In the genomic region with DNA sequence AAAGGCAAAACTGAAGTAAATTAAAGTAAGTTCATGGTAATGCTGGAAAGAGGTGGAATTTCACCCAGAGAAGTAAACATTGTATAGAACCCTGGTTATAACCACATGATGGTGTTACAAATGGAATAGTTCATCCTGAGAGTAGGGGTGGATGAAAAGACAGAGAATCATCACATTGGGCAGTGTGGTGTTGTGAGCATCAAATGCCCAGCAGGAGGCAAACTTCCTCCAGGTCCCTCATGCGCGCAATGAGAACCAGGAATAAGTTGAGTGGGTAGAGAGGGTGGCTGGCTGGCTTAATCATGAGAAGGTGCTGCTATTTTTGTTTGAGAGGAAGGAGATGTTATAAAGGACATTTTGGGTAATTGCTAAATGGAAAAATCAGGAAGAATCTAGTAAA, we compare ENCODE assay signal across 2 cellular contexts.
TF ChIP-seq lines count a peak whose summit lies in the region.

No MANE protein-coding gene starts in this region.

TF ChIP-seq in GM23338, 12 proteins besides CTCF, POLR2A, EP300 and RAD21 (continued from another document):
- TF ChIP-seq, protein P1, sequence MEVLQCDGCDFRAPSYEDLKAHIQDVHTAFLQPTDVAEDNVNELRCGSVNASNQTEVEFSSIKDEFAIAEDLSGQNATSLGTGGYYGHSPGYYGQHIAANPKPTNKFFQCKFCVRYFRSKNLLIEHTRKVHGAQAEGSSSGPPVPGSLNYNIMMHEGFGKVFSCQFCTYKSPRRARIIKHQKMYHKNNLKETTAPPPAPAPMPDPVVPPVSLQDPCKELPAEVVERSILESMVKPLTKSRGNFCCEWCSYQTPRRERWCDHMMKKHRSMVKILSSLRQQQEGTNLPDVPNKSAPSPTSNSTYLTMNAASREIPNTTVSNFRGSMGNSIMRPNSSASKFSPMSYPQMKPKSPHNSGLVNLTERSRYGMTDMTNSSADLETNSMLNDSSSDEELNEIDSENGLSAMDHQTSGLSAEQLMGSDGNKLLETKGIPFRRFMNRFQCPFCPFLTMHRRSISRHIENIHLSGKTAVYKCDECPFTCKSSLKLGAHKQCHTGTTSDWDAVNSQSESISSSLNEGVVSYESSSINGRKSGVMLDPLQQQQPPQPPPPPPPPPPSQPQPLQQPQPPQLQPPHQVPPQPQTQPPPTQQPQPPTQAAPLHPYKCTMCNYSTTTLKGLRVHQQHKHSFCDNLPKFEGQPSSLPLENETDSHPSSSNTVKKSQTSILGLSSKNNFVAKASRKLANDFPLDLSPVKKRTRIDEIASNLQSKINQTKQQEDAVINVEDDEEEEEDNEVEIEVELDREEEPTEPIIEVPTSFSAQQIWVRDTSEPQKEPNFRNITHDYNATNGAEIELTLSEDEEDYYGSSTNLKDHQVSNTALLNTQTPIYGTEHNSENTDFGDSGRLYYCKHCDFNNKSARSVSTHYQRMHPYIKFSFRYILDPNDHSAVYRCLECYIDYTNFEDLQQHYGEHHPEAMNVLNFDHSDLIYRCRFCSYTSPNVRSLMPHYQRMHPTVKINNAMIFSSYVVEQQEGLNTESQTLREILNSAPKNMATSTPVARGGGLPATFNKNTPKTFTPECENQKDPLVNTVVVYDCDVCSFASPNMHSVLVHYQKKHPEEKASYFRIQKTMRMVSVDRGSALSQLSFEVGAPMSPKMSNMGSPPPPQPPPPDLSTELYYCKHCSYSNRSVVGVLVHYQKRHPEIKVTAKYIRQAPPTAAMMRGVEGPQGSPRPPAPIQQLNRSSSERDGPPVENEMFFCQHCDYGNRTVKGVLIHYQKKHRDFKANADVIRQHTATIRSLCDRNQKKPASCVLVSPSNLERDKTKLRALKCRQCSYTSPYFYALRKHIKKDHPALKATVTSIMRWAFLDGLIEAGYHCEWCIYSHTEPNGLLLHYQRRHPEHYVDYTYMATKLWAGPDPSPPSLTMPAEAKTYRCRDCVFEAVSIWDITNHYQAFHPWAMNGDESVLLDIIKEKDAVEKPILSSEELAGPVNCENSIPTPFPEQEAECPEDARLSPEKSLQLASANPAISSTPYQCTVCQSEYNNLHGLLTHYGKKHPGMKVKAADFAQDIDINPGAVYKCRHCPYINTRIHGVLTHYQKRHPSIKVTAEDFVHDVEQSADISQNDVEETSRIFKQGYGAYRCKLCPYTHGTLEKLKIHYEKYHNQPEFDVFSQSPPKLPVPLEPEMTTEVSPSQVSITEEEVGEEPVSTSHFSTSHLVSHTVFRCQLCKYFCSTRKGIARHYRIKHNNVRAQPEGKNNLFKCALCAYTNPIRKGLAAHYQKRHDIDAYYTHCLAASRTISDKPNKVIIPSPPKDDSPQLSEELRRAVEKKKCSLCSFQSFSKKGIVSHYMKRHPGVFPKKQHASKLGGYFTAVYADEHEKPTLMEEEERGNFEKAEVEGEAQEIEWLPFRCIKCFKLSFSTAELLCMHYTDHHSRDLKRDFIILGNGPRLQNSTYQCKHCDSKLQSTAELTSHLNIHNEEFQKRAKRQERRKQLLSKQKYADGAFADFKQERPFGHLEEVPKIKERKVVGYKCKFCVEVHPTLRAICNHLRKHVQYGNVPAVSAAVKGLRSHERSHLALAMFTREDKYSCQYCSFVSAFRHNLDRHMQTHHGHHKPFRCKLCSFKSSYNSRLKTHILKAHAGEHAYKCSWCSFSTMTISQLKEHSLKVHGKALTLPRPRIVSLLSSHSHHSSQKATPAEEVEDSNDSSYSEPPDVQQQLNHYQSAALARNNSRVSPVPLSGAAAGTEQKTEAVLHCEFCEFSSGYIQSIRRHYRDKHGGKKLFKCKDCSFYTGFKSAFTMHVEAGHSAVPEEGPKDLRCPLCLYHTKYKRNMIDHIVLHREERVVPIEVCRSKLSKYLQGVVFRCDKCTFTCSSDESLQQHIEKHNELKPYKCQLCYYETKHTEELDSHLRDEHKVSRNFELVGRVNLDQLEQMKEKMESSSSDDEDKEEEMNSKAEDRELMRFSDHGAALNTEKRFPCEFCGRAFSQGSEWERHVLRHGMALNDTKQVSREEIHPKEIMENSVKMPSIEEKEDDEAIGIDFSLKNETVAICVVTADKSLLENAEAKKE (CRISPR knock-in tag; IDR thresholded peaks at IDR 0.05), result no peak

TF ChIP-seq in K562, 482 proteins besides CTCF, POLR2A, EP300 and RAD21 (continued from another document):
- TF ChIP-seq, protein P2, sequence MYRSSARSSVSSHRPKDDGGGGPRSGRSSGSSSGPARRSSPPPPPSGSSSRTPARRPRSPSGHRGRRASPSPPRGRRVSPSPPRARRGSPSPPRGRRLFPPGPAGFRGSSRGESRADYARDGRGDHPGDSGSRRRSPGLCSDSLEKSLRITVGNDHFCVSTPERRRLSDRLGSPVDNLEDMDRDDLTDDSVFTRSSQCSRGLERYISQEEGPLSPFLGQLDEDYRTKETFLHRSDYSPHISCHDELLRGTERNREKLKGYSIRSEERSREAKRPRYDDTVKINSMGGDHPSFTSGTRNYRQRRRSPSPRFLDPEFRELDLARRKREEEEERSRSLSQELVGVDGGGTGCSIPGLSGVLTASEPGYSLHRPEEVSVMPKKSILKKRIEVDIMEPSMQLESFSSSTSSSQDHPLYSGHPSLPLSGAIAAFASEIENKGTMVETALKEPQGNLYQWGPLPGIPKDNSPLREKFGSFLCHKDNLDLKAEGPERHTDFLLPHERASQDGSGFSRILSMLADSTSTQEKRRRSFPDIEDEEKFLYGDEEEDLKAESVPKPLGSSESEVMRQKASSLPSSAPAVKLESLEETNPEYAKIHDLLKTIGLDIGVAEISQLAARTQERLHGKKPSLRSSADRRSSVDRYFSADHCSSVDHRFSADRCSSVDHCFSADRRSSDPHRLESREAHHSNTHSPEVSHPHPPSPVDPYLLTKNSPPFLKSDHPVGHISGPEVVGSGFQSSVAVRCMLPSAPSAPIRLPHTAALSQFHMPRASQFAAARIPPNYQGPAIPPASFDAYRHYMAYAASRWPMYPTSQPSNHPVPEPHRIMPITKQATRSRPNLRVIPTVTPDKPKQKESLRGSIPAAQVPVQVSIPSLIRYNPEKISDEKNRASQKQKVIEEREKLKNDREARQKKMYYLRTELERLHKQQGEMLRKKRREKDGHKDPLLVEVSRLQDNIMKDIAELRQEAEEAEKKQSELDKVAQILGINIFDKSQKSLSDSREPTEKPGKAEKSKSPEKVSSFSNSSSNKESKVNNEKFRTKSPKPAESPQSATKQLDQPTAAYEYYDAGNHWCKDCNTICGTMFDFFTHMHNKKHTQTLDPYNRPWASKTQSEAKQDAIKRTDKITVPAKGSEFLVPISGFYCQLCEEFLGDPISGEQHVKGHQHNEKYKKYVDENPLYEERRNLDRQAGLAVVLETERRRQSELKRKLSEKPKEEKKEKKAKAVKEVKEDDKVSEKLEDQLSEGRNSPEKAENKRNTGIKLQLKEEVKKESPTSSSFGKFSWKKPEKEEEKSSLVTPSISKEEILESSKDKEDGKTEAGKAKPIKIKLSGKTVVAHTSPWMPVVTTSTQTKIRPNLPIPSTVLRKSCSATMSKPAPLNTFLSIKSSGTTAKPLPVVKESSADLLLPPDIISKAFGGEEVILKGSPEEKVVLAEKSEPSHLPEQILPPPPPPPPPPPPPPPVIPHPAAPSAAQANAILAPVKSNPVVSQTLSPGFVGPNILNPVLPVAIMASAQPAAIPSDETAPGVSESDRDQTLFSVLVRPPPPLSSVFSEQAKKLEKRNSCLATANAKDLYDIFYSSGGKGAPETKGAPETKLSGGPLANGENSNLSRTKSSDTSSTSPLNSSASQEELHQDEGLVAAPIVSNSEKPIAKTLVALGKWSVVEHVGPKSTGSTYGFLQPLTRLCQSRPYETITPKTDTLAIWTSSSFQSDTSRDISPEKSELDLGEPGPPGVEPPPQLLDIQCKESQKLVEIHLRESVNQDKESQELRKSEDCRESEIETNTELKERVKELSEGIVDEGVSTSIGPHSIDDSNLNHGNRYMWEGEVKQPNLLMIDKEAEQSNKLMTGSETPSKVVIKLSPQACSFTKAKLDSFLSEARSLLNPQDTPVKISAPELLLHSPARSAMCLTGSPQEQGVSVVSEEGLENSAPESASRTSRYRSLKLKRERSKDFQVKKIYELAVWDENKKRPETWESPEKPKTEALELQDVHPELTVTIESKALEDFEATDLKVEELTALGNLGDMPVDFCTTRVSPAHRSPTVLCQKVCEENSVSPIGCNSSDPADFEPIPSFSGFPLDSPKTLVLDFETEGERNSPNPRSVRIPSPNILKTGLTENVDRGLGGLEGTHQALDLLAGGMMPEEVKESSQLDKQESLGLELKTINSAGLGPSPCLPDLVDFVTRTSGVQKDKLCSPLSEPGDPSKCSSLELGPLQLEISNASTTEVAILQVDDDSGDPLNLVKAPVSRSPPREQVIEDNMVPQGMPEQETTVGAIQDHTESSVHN (IDR thresholded peaks at IDR 0.05; ENCODE audit: borderline replicate concordance in 1 of 2, low read depth in 1 of 2), result no peak
- 0 out of 2 replicates have a peak, but pooled peaks have one; percentile 13 for TF ChIP-seq SMC3 (conservative IDR thresholded peaks at IDR 0.05; ENCODE audit: insufficient read depth, low read depth, low read length)
- TF ChIP-seq RFX1 (IDR thresholded peaks at IDR 0.05), result no peak
- TF ChIP-seq, protein P3, sequence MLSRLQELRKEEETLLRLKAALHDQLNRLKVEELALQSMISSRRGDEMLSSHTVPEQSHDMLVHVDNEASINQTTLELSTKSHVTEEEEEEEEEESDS (CRISPR knock-in tag; IDR thresholded peaks at IDR 0.05), result no peak
- no peak for TF ChIP-seq HNRNPK (IDR thresholded peaks at IDR 0.05; ENCODE audit: low read depth, low read length, poor library complexity, severe bottlenecking)
